8 cellular contexts compared by ENCODE assay signal in genomic region chr3:15377961-15378791, GRCh38. TPM values are rescaled to one million over a fixed set of nuclear protein-coding genes. Genes with fewer than 3 reads are reported as not detected.
DNase-seq lines count a peak whose midpoint lies in the region; ATAC-seq, FAIRE-seq and TF ChIP-seq lines count a peak whose summit lies in the region.

No MANE protein-coding gene starts in this region.

- peak; percentile 94 for FAIRE-seq in GM19239 (lab: Jason Lieb, UNC)

- DNase-seq in AG10803 (ENCODE audit: low read depth) (peak; percentile 92), GM19239 (ENCODE audit: insufficient read length, low spot score) (no peak), NCI-H460 (ENCODE audit: extremely low read depth, low read depth) (peak; percentile 89), cerebellar cortex (ENCODE audit: low spot score) (peak; percentile 94), kidney glomerular epithelial cell (lab: John Stamatoyannopoulos, UW) (peak; percentile 91)
- peak; percentile 87 for DNase-seq in activated CD4-positive, CD25-positive, alpha-beta regulatory T cell treated with anti-CD3 and anti-CD28 coated beads, Interleukin-2, amount 50 U/mL, for 72 hours
- DNase-seq in stimulated activated CD4-positive, alpha-beta T cell treated with anti-CD3 and anti-CD28 coated beads, Interleukin-1b, Interleukin-23, amount 100 ng/mL, for 24 hours (ENCODE audit: low read depth in 4 of 4, low spot score in 1 of 4) = peak; percentile 83 to 95 (median 89)

- ATAC-seq in HG03432 (IDR thresholded peaks at IDR 0.05; ENCODE audit: unreplicated experiment) = peak; percentile 84

- H3K4me3 ChIP-seq in AG10803 (ENCODE audit: low read length) = no peak overlapping the region

- peak; percentile 83 for TF ChIP-seq CTCF in AG10803 (conservative IDR thresholded peaks at IDR 0.05; ENCODE audit: low read length)

RNA-seq across cellular contexts. Expression of gene SH3BP5, which starts 45.8 kb away (rescaled TPM):
- total RNA-seq in NCI-H460 (2014; rRNA removed; shearing (Covaris generic)) = 5.2 and 5.6 TPM in 2 replicates
- 5.8 and 10.6 TPM in 2 replicates for polyA plus RNA-seq in NCI-H460 (2014; cell fraction: nucleus; rRNA removed)

RNA-seq across cellular contexts. Expression of gene METTL6, which starts 49.2 kb away (rescaled TPM):
- 25.9 and 34.7 TPM in 2 replicates for total RNA-seq in NCI-H460 (2014; rRNA removed; shearing (Covaris generic))
- polyA plus RNA-seq in NCI-H460 (2014; cell fraction: nucleus; rRNA removed) = 8.0 and 9.3 TPM in 2 replicates

RNA-seq across cellular contexts. Expression of gene EAF1, which starts 49.2 kb away (rescaled TPM):
- total RNA-seq in NCI-H460 (2014; rRNA removed; shearing (Covaris generic)) = 24.1 and 24.8 TPM in 2 replicates
- polyA plus RNA-seq in NCI-H460 (2014; cell fraction: nucleus; rRNA removed) = 13.8 and 16.8 TPM in 2 replicates
